8 cellular contexts compared by ENCODE assay signal in genomic region chr16:11851301-11852091, GRCh38. TPM values are rescaled to one million over a fixed set of nuclear protein-coding genes. Genes with fewer than 3 reads are reported as not detected.
DNase-seq lines count a peak whose midpoint lies in the region; ATAC-seq and TF ChIP-seq lines count a peak whose summit lies in the region.

Gene RSL1D1, minus strand, starts transcription at chr16:11851542. Its CDS starts 30 bp downstream, at chr16:11851512.

- peak; percentile 83 for ATAC-seq in HG02588 (IDR thresholded peaks at IDR 0.05; ENCODE audit: unreplicated experiment)

- peak in 1 of 2 donors; percentile 78 for TF ChIP-seq POLR2A in suprapubic skin (IDR thresholded peaks at IDR 0.05)

- WGBS in suprapubic skin, result 0% methylated on average over 19 of the region's 56 CpGs

- peak within 1 kb of the TSS; percentile 98 for H3K4me3 Mint-ChIP-seq in activated naive CD4-positive, alpha-beta T cell treated with anti-CD3 and anti-CD28 coated beads, Interleukin-2, amount 10 ng/mL, durations not matched to agents 7 days and 5 days

- H3K4me3 ChIP-seq in GM08714 (ENCODE audit: low read length), result peak within 1 kb of the TSS; percentile 82
- peak within 1 kb of the TSS; percentile 98 for H3K4me3 ChIP-seq in SK-N-MC
- peak within 1 kb of the TSS; percentile 81 for H3K4me3 ChIP-seq in suprapubic skin

- H3K27ac ChIP-seq in SK-N-MC, result peak within 1 kb of the TSS; percentile 85
- peak within 1 kb of the TSS; percentile 90 for H3K27ac ChIP-seq in suprapubic skin

- peak within 1 kb of the TSS; percentile 93 for H3K27ac Mint-ChIP-seq in activated naive CD4-positive, alpha-beta T cell treated with anti-CD3 and anti-CD28 coated beads, Interleukin-2, amount 10 ng/mL, durations not matched to agents 7 days and 5 days

- peaks cover 3% of the 10 kb centered on the region for H3K27me3 Mint-ChIP-seq in activated naive CD4-positive, alpha-beta T cell treated with anti-CD3 and anti-CD28 coated beads, Interleukin-2, amount 10 ng/mL, durations not matched to agents 7 days and 5 days

- peaks cover 35% of the 10 kb centered on the region for H3K4me1 ChIP-seq in suprapubic skin

- CTCF ChIA-PET in activated naive CD4-positive, alpha-beta T cell treated with anti-CD3 and anti-CD28 coated beads, Interleukin-2, amount 10 ng/mL, durations not matched to agents 7 days and 5 days (lab: Charles Lee), result interaction anchor here (1.3 kb wide), 1 partner anchor 217 kb away, joined by 5 read pairs; no protein-coding TSS in a partner anchor

- no peak for TF ChIP-seq EP300 in suprapubic skin (IDR thresholded peaks at IDR 0.05)

- peaks cover 54% of the 10 kb centered on the region for H3K4me1 Mint-ChIP-seq in activated naive CD4-positive, alpha-beta T cell treated with anti-CD3 and anti-CD28 coated beads, Interleukin-2, amount 10 ng/mL, durations not matched to agents 7 days and 5 days

- peak within 1 kb of the TSS; percentile 99 for H3K9ac ChIP-seq in SK-N-MC (ENCODE audit: insufficient read length)

- TF ChIP-seq CTCF in suprapubic skin (IDR thresholded peaks at IDR 0.05), result no peak

- H3K36me3 Mint-ChIP-seq in activated naive CD4-positive, alpha-beta T cell treated with anti-CD3 and anti-CD28 coated beads, Interleukin-2, amount 10 ng/mL, durations not matched to agents 7 days and 5 days, result peaks cover 33% of the 10 kb centered on the region

- no peaks in the 10 kb centered on the region for H3K27me3 ChIP-seq in suprapubic skin

- no peaks in the 10 kb centered on the region for H3K9me3 Mint-ChIP-seq in activated naive CD4-positive, alpha-beta T cell treated with anti-CD3 and anti-CD28 coated beads, Interleukin-2, amount 10 ng/mL, durations not matched to agents 7 days and 5 days

- DNase-seq in NCI-H1048 (lab: John Stamatoyannopoulos, UW), result peak; percentile 1
- peak; percentile 65 for DNase-seq in SK-N-MC (ENCODE audit: low read depth, low spot score)
- DNase-seq in activated naive CD4-positive, alpha-beta T cell treated with anti-CD3 and anti-CD28 coated beads, Interleukin-2, amount 10 ng/mL, durations not matched to agents 7 days and 5 days, result peak; percentile 93
- DNase-seq in germinal center (ENCODE audit: low spot score), result peak; percentile 99
- peak; percentile 87 for DNase-seq in occipital lobe (lab: John Stamatoyannopoulos, UW)
- DNase-seq in suprapubic skin (ENCODE audit: low spot score in 2 of 2), result peak; percentile 91 to 96

- H3K9me3 ChIP-seq in SK-N-MC (ENCODE audit: low read depth, low read length), result no peaks in the 10 kb centered on the region
- no peaks in the 10 kb centered on the region for H3K9me3 ChIP-seq in suprapubic skin

- H3K36me3 ChIP-seq in SK-N-MC (ENCODE audit: insufficient read depth, low read length) (peaks cover 43% of the 10 kb centered on the region), suprapubic skin (peaks cover 29% of the 10 kb centered on the region)

RNA-seq across cellular contexts. Expression of gene RSL1D1, which starts in this region (rescaled TPM):
- total RNA-seq in occipital lobe, result 100 TPM
- total RNA-seq in suprapubic skin, result 100 to 1,000 TPM; 152 to 209 (median 174) TPM

Comparison
In these comparisons a context has a peak if more than half of its experiments do, and no peak if none do; other contexts are left out.
1. Peak in every context shown above with its lines: DNase-seq, ATAC-seq, H3K4me3 ChIP-seq and H3K27ac ChIP-seq.
2. DNase-seq: peak in every context shown above with its lines; median percentile 99 in germinal center; 94 in suprapubic skin; 93 in activated naive CD4-positive, alpha-beta T cell treated with anti-CD3 and anti-CD28 coated beads, Interleukin-2, amount 10 ng/mL, durations not matched to agents 7 days and 5 days; 87 in occipital lobe; 65 in SK-N-MC; 1 in NCI-H1048.